12 cellular contexts compared by ENCODE assay signal in genomic region chr5:171355302-171355724, GRCh38. TPM values are rescaled to one million over a fixed set of nuclear protein-coding genes. Genes with fewer than 3 reads are reported as not detected.
DNase-seq lines count a peak whose midpoint lies in the region; ATAC-seq, FAIRE-seq and TF ChIP-seq lines count a peak whose summit lies in the region.
"Had no signal": no experiment of that assay in that cellular context is flagged by ENCODE, and none has a peak within 500 bp of the region (broad histone marks: within the 10 kb centered on the region; RNA-seq: fewer than 3 reads in every experiment).

No MANE protein-coding gene starts in this region.

- TF ChIP-seq CTCF in HepG2 (CRISPR knock-in tag; IDR thresholded peaks at IDR 0.05) = no peak
- no peak for TF ChIP-seq CTCF in tibial artery (IDR thresholded peaks at IDR 0.05)

- H3K27me3 ChIP-seq in HepG2 (ENCODE audit: control insufficient read depth in 1 of 2, insufficient read depth in 2 of 2, low read length in 2 of 2) = no peaks in the 10 kb centered on the region; a peak in 1 of 5 replicates
- H3K27me3 ChIP-seq in tibial artery = peaks cover 0 to 7% of the 10 kb centered on the region in 2 donors

- peaks cover 0 to 1% (median 0%) of the 10 kb centered on the region in 3 donors for H3K9me3 Mint-ChIP-seq in IgD-negative memory B cell
- no peaks in the 10 kb centered on the region for H3K9me3 Mint-ChIP-seq in stimulated activated memory B cell treated with anti-CD40 and anti-IgM and Interleukin-4, amounts not matched to agents 10 μg/mL and 1 μg/mL and 100 μg/mL, for 72 hours
- H3K9me3 Mint-ChIP-seq: dendritic cell treated with granulocyte-macrophage colony-stimulating factor and Interleukin-4, amounts not matched to agents 40 ng/mL and 50 ng/mL, for 4 days had no signal

- H3K4me1 ChIP-seq in HepG2 (ENCODE audit: insufficient read depth, low read length) = no peaks in the 10 kb centered on the region
- H3K4me1 ChIP-seq in tibial artery = no peaks in the 10 kb centered on the region

- H3K79me2 ChIP-seq in HepG2 (ENCODE audit: insufficient read depth, low read length) = no peaks in the 10 kb centered on the region

- no peak overlapping the region for H3K27ac Mint-ChIP-seq in IgD-negative memory B cell
- peak overlapping the region; percentile 61 for H3K27ac Mint-ChIP-seq in stimulated activated memory B cell treated with anti-CD40 and anti-IgM and Interleukin-4, amounts not matched to agents 10 μg/mL and 1 μg/mL and 100 μg/mL, for 72 hours
- H3K27ac Mint-ChIP-seq: dendritic cell treated with granulocyte-macrophage colony-stimulating factor and Interleukin-4, amounts not matched to agents 40 ng/mL and 50 ng/mL, for 4 days had no signal

- peaks cover 2% of the 10 kb centered on the region for H3K36me3 Mint-ChIP-seq in IgD-negative memory B cell
- H3K36me3 Mint-ChIP-seq in stimulated activated memory B cell treated with anti-CD40 and anti-IgM and Interleukin-4, amounts not matched to agents 10 μg/mL and 1 μg/mL and 100 μg/mL, for 72 hours = no peaks in the 10 kb centered on the region

- 68% methylated on average over 5 of the region's 5 CpGs for WGBS in HepG2 (ENCODE audit: low lambda C conversion rate)

- intact Hi-C loops in HepG2 (cut with micrococcal nuclease; ENCODE audit: unreplicated experiment) = no loop called here
- intact Hi-C loops in tibial artery (cut with DNase I; ENCODE audit: low total_unique reads) = no loop called here

- no peak overlapping the region for H3K9ac ChIP-seq in HepG2 (ENCODE audit: insufficient read depth, low read depth, low read length)

- peak overlapping the region in 3 of 4 donors; percentile 74 to 91 (median 91) for H3K4me3 Mint-ChIP-seq in IgD-negative memory B cell
- H3K4me3 Mint-ChIP-seq in stimulated activated memory B cell treated with anti-CD40 and anti-IgM and Interleukin-4, amounts not matched to agents 10 μg/mL and 1 μg/mL and 100 μg/mL, for 72 hours = peak overlapping the region; percentile 60
- H3K4me3 Mint-ChIP-seq: dendritic cell treated with granulocyte-macrophage colony-stimulating factor and Interleukin-4, amounts not matched to agents 40 ng/mL and 50 ng/mL, for 4 days had no signal

- no peaks in the 10 kb centered on the region for H4K20me1 ChIP-seq in HepG2 (ENCODE audit: insufficient read depth, low read length)

- in situ Hi-C loops in HepG2 (cut with HindIII; ENCODE audit: extremely low pct_ligation_motif_present, low pct_unique_long_range_greater_than_20kb) = no loop called here

- no peak overlapping the region for H3K4me2 ChIP-seq in HepG2 (ENCODE audit: low read depth, low read length)

- no peak for FAIRE-seq in HepG2 (lab: Jason Lieb, UNC)

- BruUV-seq in HepG2 (replicated peaks; lab: Mats Ljungman, UMichigan) = no TSS peak

- no peak for TF ChIP-seq POLR2A in HepG2 (IDR thresholded peaks at IDR 0.05; ENCODE audit: insufficient read depth in 1 of 2, low read depth in 2 of 2, low read length in 2 of 2)

- peaks cover 2% of the 10 kb centered on the region for H3K27me3 Mint-ChIP-seq in IgD-negative memory B cell
- peaks cover 15% of the 10 kb centered on the region for H3K27me3 Mint-ChIP-seq in stimulated activated memory B cell treated with anti-CD40 and anti-IgM and Interleukin-4, amounts not matched to agents 10 μg/mL and 1 μg/mL and 100 μg/mL, for 72 hours

- TF ChIP-seq EP300 in HepG2 (IDR thresholded peaks at IDR 0.05; ENCODE audit: low read depth in 2 of 2, low read length in 2 of 2) (no peak), HepG2 (CRISPR knock-in tag; IDR thresholded peaks at IDR 0.05; ENCODE audit: borderline replicate concordance) (no peak)

- peak; percentile 10 to 26 (median 20) for DNase-seq in stimulated activated CD4-positive, alpha-beta T cell treated with anti-CD3 and anti-CD28 coated beads, Interleukin-12 subunit alpha, Interleukin-12 subunit beta, amount 100 ng/mL, for 48 hours (ENCODE audit: low read depth in 2 of 3, low spot score in 1 of 3)
- no peak for DNase-seq in stimulated activated CD4-positive, alpha-beta T cell treated with anti-CD3 and anti-CD28 coated beads, Interleukin-1b, Interleukin-23, amount 100 ng/mL, for 48 hours
- no peak for DNase-seq in NCI-H2171 treated with DMSO at 0.1 percent for 48 hours (lab: John Stamatoyannopoulos, UW)
- DNase-seq in HepG2 (ENCODE audit: low spot score) = no peak
- DNase-seq in tibial artery = no peak

- no peaks in the 10 kb centered on the region for H3K36me3 ChIP-seq in HepG2 (replicated peaks in 1 of 2; ENCODE audit: control insufficient read depth in 1 of 2, insufficient read depth in 2 of 2, low read length in 2 of 2)
- H3K36me3 ChIP-seq in tibial artery = no peaks in the 10 kb centered on the region
- H3K36me3 ChIP-seq: thoracic aorta had no signal

- peaks cover 0 to 4% (median 1%) of the 10 kb centered on the region in 3 donors for H3K4me1 Mint-ChIP-seq in IgD-negative memory B cell
- H3K4me1 Mint-ChIP-seq in stimulated activated memory B cell treated with anti-CD40 and anti-IgM and Interleukin-4, amounts not matched to agents 10 μg/mL and 1 μg/mL and 100 μg/mL, for 72 hours = no peaks in the 10 kb centered on the region

- no peak overlapping the region for H2AFZ ChIP-seq in HepG2 (ENCODE audit: low read length)

- ATAC-seq in HG02642 (IDR thresholded peaks at IDR 0.05; ENCODE audit: poor library complexity, unreplicated experiment) (peak; percentile 95), HepG2 (no peak)
- peak; percentile 86 for ATAC-seq in stimulated activated memory B cell treated with anti-CD40 and anti-IgM and Interleukin-4, amounts not matched to agents 10 μg/mL and 1 μg/mL and 100 μg/mL, for 72 hours
- ATAC-seq: HCT116 had no signal

- no peaks in the 10 kb centered on the region for H3K9me3 ChIP-seq in HepG2 (ENCODE audit: low read length)
- no peaks in the 10 kb centered on the region for H3K9me3 ChIP-seq in tibial artery
- H3K9me3 ChIP-seq: thoracic aorta had no signal

- CTCF ChIA-PET in HepG2 (lab: Yijun Ruan, JAX; ENCODE audit: low intra/inter-chr PET ratio, low total read pairs) = no interaction called here

- H3K4me3 ChIP-seq in HepG2 (replicated peaks in 1 of 3; ENCODE audit: insufficient read depth in 1 of 3, low read depth in 2 of 3, low read length in 3 of 3) = no peak overlapping the region
- no peak overlapping the region for H3K4me3 ChIP-seq in tibial artery
- H3K4me3 ChIP-seq: thoracic aorta had no signal

- POLR2A ChIA-PET in HepG2 (lab: Yijun Ruan, JAX) = no interaction called here

- no peak overlapping the region for H3K27ac ChIP-seq in HepG2 (ENCODE audit: extremely low read length, insufficient read depth, low read length)
- H3K27ac ChIP-seq in tibial artery = no peak overlapping the region
- H3K27ac ChIP-seq: thoracic aorta had no signal

- no peak for TF ChIP-seq RAD21 in HepG2 (CRISPR knock-in tag; IDR thresholded peaks at IDR 0.05)

TF ChIP-seq in HepG2, 621 proteins besides CTCF, POLR2A, EP300 and RAD21 (continues in another document):
- TF ChIP-seq MBNL3 (CRISPR knock-in tag; conservative IDR thresholded peaks at IDR 0.05) = no peak

RNA-seq across cellular contexts. Expression of gene NPM1, which starts 32.3 kb away (rescaled TPM):
- polyA plus RNA-seq in IgD-negative memory B cell (715 TPM), HepG2 (2011; rRNA removed) (1,684 and 2,047 TPM in 2 replicates)
- 3,353 and 5,553 TPM in 2 replicates for total RNA-seq in HepG2 (2016; rRNA removed; fragmentation: Illumina TruSeq; extraction: Trizol)
- total RNA-seq in HepG2 (2016; cell fraction: cytosol; rRNA removed; fragmentation: Illumina TruSeq; extraction: Trizol; ENCODE audit: low read depth) = 762 and 941 TPM in 2 replicates
- total RNA-seq in HepG2 (2016; cell fraction: insoluble cytoplasmic fraction; rRNA removed; fragmentation: Illumina TruSeq; extraction: Trizol) = 3,423 and 5,528 TPM in 2 replicates
- total RNA-seq in HepG2 (2016; cell fraction: membrane; rRNA removed; fragmentation: Illumina TruSeq; extraction: Trizol) = 1,613 and 2,053 TPM in 2 replicates
- total RNA-seq in HepG2 (2016; cell fraction: nucleus; rRNA removed; fragmentation: Illumina TruSeq; extraction: Trizol) = 1,233 and 1,301 TPM in 2 replicates
- polyA plus RNA-seq in HepG2 (2011; cell fraction: cytosol; rRNA removed) = 2,726 and 4,334 TPM in 2 replicates
- 901 and 998 TPM in 2 replicates for polyA plus RNA-seq in HepG2 (2011; cell fraction: nucleus; rRNA removed)
- 3,095 and 3,791 TPM in 2 replicates for polyA plus RNA-seq in HepG2 (2012)
- 990 and 1,054 TPM in 2 replicates for polyA plus RNA-seq in HepG2 (2016; cell fraction: cytosol; fragmentation: Illumina TruSeq; extraction: Trizol; ENCODE audit: low read depth)
- 5,889 and 6,211 TPM in 2 replicates for polyA plus RNA-seq in HepG2 (2016; cell fraction: insoluble cytoplasmic fraction; fragmentation: Illumina TruSeq; extraction: Trizol; ENCODE audit: low read depth)
- 1,669 and 1,931 TPM in 2 replicates for polyA plus RNA-seq in HepG2 (2016; cell fraction: membrane; fragmentation: Illumina TruSeq; extraction: Trizol; ENCODE audit: low read depth)
- polyA plus RNA-seq in HepG2 (2016; cell fraction: nucleus; fragmentation: Illumina TruSeq; extraction: Trizol; ENCODE audit: insufficient read depth, low read depth) = 1,818 and 1,822 TPM in 2 replicates
- 1,398 and 1,793 TPM in 2 replicates for polyA minus RNA-seq in HepG2 (2011; rRNA and poly(A)+ RNA removed; ENCODE audit: low replicate concordance)
- 3,161 and 4,136 TPM in 2 replicates for polyA minus RNA-seq in HepG2 (2011; cell fraction: cytosol; rRNA and poly(A)+ RNA removed)
- 529 and 590 TPM in 2 replicates for polyA minus RNA-seq in HepG2 (2011; cell fraction: nucleus; rRNA and poly(A)+ RNA removed)

RNA-seq across cellular contexts. Expression of gene TLX3, which starts 46.3 kb away (rescaled TPM):
- polyA plus RNA-seq in IgD-negative memory B cell = not detected
- not detected in 2 replicates for total RNA-seq in HepG2 (2016; rRNA removed; fragmentation: Illumina TruSeq; extraction: Trizol)
- not detected in 2 replicates for total RNA-seq in HepG2 (2016; cell fraction: cytosol; rRNA removed; fragmentation: Illumina TruSeq; extraction: Trizol; ENCODE audit: low read depth)
- not detected in 2 replicates for total RNA-seq in HepG2 (2016; cell fraction: insoluble cytoplasmic fraction; rRNA removed; fragmentation: Illumina TruSeq; extraction: Trizol)
- total RNA-seq in HepG2 (2016; cell fraction: membrane; rRNA removed; fragmentation: Illumina TruSeq; extraction: Trizol) = not detected in 2 replicates
- total RNA-seq in HepG2 (2016; cell fraction: nucleus; rRNA removed; fragmentation: Illumina TruSeq; extraction: Trizol) = not detected in 2 replicates
- not detected in 2 replicates for polyA plus RNA-seq in HepG2 (2011; rRNA removed)
- not detected in 2 replicates for polyA plus RNA-seq in HepG2 (2011; cell fraction: cytosol; rRNA removed)
- not detected in 2 replicates for polyA plus RNA-seq in HepG2 (2011; cell fraction: nucleus; rRNA removed)
- polyA plus RNA-seq in HepG2 (2012) = not detected in 2 replicates
- not detected in 2 replicates for polyA plus RNA-seq in HepG2 (2016; cell fraction: cytosol; fragmentation: Illumina TruSeq; extraction: Trizol; ENCODE audit: low read depth)
- not detected in 2 replicates for polyA plus RNA-seq in HepG2 (2016; cell fraction: insoluble cytoplasmic fraction; fragmentation: Illumina TruSeq; extraction: Trizol; ENCODE audit: low read depth)
- not detected in 2 replicates for polyA plus RNA-seq in HepG2 (2016; cell fraction: membrane; fragmentation: Illumina TruSeq; extraction: Trizol; ENCODE audit: low read depth)
- polyA plus RNA-seq in HepG2 (2016; cell fraction: nucleus; fragmentation: Illumina TruSeq; extraction: Trizol; ENCODE audit: insufficient read depth, low read depth) = not detected in 2 replicates
- polyA minus RNA-seq in HepG2 (2011; rRNA and poly(A)+ RNA removed; ENCODE audit: low replicate concordance) = 0.82 TPM in 1 of 2 replicates, not detected in the other
- not detected in 2 replicates for polyA minus RNA-seq in HepG2 (2011; cell fraction: cytosol; rRNA and poly(A)+ RNA removed)
- not detected in 2 replicates for polyA minus RNA-seq in HepG2 (2011; cell fraction: nucleus; rRNA and poly(A)+ RNA removed)
- total RNA-seq: NCI-H460, thoracic aorta had no signal

Comparison
In these comparisons a context has a peak if more than half of its experiments do, and no peak if none do; other contexts are left out.
1. DNase-seq: peak in stimulated activated CD4-positive, alpha-beta T cell treated with anti-CD3 and anti-CD28 coated beads, Interleukin-12 subunit alpha, Interleukin-12 subunit beta, amount 100 ng/mL, for 48 hours (3 of 3); none in stimulated activated CD4-positive, alpha-beta T cell treated with anti-CD3 and anti-CD28 coated beads, Interleukin-1b, Interleukin-23, amount 100 ng/mL, for 48 hours (single experiment), NCI-H2171 treated with DMSO at 0.1 percent for 48 hours (single experiment), HepG2 (single experiment) and tibial artery (0 of 2).